ENCODE assay signal across 1 cellular context in genomic region chr1:197995408-197996258, GRCh38.
TF ChIP-seq lines count a peak whose summit lies in the region.

No MANE protein-coding gene starts in this region.

TF ChIP-seq in K562, 482 proteins besides CTCF, POLR2A, EP300 and RAD21 (continued from another document and continues in another):
- TF ChIP-seq MGA (IDR thresholded peaks at IDR 0.05) (peak; percentile 71), THRB (CRISPR knock-in tag; conservative IDR thresholded peaks at IDR 0.05) (no peak), ZNF263 (CRISPR knock-in tag; IDR thresholded peaks at IDR 0.05; ENCODE audit: borderline replicate concordance) (no peak), ZNF41 (CRISPR knock-in tag; conservative IDR thresholded peaks at IDR 0.05) (0 out of 2 replicates have a peak, but pooled peaks have one; percentile 4), ZNF764 (CRISPR knock-in tag; IDR thresholded peaks at IDR 0.05; ENCODE audit: low read depth) (no peak), RBM15 (IDR thresholded peaks at IDR 0.05; ENCODE audit: insufficient read depth, low read length) (no peak), KLF13 (tag; IDR thresholded peaks at IDR 0.05; ENCODE audit: borderline replicate concordance, low read depth) (no peak), HBP1 (CRISPR knock-in tag; IDR thresholded peaks at IDR 0.05) (no peak), FOXK1 (CRISPR knock-in tag; IDR thresholded peaks at IDR 0.05; ENCODE audit: borderline replicate concordance) (no peak), FOSL1 (tag; conservative IDR thresholded peaks at IDR 0.05) (0 out of 2 replicates have a peak, but pooled peaks have one; percentile 33), SREBF2 (CRISPR knock-in tag; IDR thresholded peaks at IDR 0.05) (no peak), FOXO4 (CRISPR knock-in tag; IDR thresholded peaks at IDR 0.05) (no peak), GATAD2A (IDR thresholded peaks at IDR 0.05) (no peak), ZNF717 (CRISPR knock-in tag; IDR thresholded peaks at IDR 0.05) (0 out of 2 replicates have a peak, but pooled peaks have one; percentile 17), ZC3H8 (IDR thresholded peaks at IDR 0.05) (no peak), POLR3G (IDR thresholded peaks at IDR 0.05; ENCODE audit: extremely low read depth, insufficient read length, insufficient replicate concordance) (no peak), SMARCE1 (IDR thresholded peaks at IDR 0.05) (no peak), RREB1 (CRISPR knock-in tag; IDR thresholded peaks at IDR 0.05) (no peak), IRF1 (CRISPR knock-in tag; IDR thresholded peaks at IDR 0.05; ENCODE audit: borderline replicate concordance) (no peak), HDGF (IDR thresholded peaks at IDR 0.05) (no peak), POLR2AphosphoS2 (IDR thresholded peaks at IDR 0.05; ENCODE audit: low read length) (no peak), NBN (IDR thresholded peaks at IDR 0.05; ENCODE audit: low read depth) (peak; percentile 20; the same call in 1 of the 2 replicates), RNF2 (IDR thresholded peaks at IDR 0.05) (peak; percentile 32; the same call in 1 of the 2 replicates), RUNX1 (IDR thresholded peaks at IDR 0.05; ENCODE audit: low read depth) (no peak), TFAM (CRISPR knock-in tag; conservative IDR thresholded peaks at IDR 0.05) (no peak)
- TF ChIP-seq, protein P1, sequence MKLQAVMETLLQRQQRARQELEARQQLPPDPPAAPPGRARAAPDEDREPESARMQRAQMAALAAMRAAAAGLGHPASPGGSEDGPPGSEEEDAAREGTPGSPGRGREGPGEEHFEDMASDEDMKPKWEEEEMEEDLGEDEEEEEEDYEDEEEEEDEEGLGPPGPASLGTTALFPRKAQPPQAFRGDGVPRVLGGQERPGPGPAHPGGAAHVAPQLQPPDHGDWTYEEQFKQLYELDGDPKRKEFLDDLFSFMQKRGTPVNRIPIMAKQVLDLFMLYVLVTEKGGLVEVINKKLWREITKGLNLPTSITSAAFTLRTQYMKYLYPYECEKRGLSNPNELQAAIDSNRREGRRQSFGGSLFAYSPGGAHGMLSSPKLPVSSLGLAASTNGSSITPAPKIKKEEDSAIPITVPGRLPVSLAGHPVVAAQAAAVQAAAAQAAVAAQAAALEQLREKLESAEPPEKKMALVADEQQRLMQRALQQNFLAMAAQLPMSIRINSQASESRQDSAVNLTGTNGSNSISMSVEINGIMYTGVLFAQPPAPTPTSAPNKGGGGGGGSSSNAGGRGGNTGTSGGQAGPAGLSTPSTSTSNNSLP (IDR thresholded peaks at IDR 0.05; ENCODE audit: borderline replicate concordance, low read depth, low read length): no peak
- TF ChIP-seq, protein P2, sequence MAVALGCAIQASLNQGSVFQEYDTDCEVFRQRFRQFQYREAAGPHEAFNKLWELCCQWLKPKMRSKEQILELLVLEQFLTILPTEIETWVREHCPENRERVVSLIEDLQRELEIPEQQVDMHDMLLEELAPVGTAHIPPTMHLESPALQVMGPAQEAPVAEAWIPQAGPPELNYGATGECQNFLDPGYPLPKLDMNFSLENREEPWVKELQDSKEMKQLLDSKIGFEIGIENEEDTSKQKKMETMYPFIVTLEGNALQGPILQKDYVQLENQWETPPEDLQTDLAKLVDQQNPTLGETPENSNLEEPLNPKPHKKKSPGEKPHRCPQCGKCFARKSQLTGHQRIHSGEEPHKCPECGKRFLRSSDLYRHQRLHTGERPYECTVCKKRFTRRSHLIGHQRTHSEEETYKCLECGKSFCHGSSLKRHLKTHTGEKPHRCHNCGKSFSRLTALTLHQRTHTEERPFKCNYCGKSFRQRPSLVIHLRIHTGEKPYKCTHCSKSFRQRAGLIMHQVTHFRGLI (CRISPR knock-in tag; IDR thresholded peaks at IDR 0.05): no peak
